ENCODE assay signal across 19 cellular contexts in the genomic region with DNA sequence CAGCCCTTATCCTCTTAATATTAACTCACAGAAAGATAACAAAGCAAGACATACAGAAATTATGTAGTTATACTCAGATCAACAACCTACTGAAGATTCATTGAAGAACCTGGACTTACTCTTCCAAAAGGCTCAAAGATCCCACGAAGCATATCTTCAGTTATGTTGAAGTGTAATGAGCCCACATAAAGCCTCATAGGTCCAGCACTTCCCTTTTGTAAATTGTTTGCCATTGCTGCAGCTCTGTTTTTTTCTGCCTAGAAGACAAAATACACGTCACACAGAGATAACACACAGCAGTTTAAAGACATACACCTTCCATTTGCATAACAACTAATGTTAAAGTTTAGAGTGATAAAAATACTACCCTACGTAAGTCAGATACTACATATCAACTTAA. TPM values are rescaled to one million over a fixed set of nuclear protein-coding genes. Genes with fewer than 3 reads are reported as not detected.
DNase-seq lines count a peak whose midpoint lies in the region; ATAC-seq and TF ChIP-seq lines count a peak whose summit lies in the region.
"Had no signal": no experiment of that assay in that cellular context is flagged by ENCODE, and none has a peak within 500 bp of the region (broad histone marks: within the 10 kb centered on the region; RNA-seq: fewer than 3 reads in every experiment).

No MANE protein-coding gene starts in this region.

- H3K4me3 Mint-ChIP-seq in stimulated activated naive CD8-positive, alpha-beta T cell treated with anti-CD3 and anti-CD28 coated beads, Interleukin-15, Interleukin-2, amounts not matched to agents 100 ng/mL and 50 ng/mL, for 24 hours, result no peak overlapping the region
- H3K4me3 Mint-ChIP-seq in activated T-helper 1 cell treated with anti-CD3 and anti-CD28 coated beads, Interleukin-12 subunit alpha, Interleukin-12 subunit beta, Interleukin-2, Interleukin-4 antibody, amounts not matched to agents 30 ng/mL and 10 ng/mL and 1 ng/mL, durations not matched to agents 14 hours and 24 hours and 36 hours, result no peak overlapping the region
- H3K4me3 Mint-ChIP-seq in memory B cell (no peak overlapping the region), type B pancreatic cell (no peak overlapping the region)
- H3K4me3 Mint-ChIP-seq in CD4-positive, alpha-beta T cell, result no peak overlapping the region
- H3K4me3 Mint-ChIP-seq: brain, neural progenitor cell had no signal

- H3K27ac Mint-ChIP-seq in stimulated activated naive CD8-positive, alpha-beta T cell treated with anti-CD3 and anti-CD28 coated beads, Interleukin-15, Interleukin-2, amounts not matched to agents 100 ng/mL and 50 ng/mL, for 24 hours, result peak overlapping the region; percentile 45
- H3K27ac Mint-ChIP-seq in activated T-helper 1 cell treated with anti-CD3 and anti-CD28 coated beads, Interleukin-12 subunit alpha, Interleukin-12 subunit beta, Interleukin-2, Interleukin-4 antibody, amounts not matched to agents 30 ng/mL and 10 ng/mL and 1 ng/mL, durations not matched to agents 14 hours and 24 hours and 36 hours, result peak overlapping the region; percentile 1
- H3K27ac Mint-ChIP-seq in memory B cell (peak overlapping the region; percentile 69), type B pancreatic cell (peak overlapping the region; percentile 46)
- H3K27ac Mint-ChIP-seq in CD4-positive, alpha-beta T cell, result no peak overlapping the region
- H3K27ac Mint-ChIP-seq: neural progenitor cell had no signal

- H3K4me1 Mint-ChIP-seq in stimulated activated naive CD8-positive, alpha-beta T cell treated with anti-CD3 and anti-CD28 coated beads, Interleukin-15, Interleukin-2, amounts not matched to agents 100 ng/mL and 50 ng/mL, for 24 hours (ENCODE audit: low read depth), result peaks cover 54% of the 10 kb centered on the region
- H3K4me1 Mint-ChIP-seq in activated T-helper 1 cell treated with anti-CD3 and anti-CD28 coated beads, Interleukin-12 subunit alpha, Interleukin-12 subunit beta, Interleukin-2, Interleukin-4 antibody, amounts not matched to agents 30 ng/mL and 10 ng/mL and 1 ng/mL, durations not matched to agents 14 hours and 24 hours and 36 hours (ENCODE audit: low read depth), result peaks cover 13% of the 10 kb centered on the region
- peaks cover 10% of the 10 kb centered on the region for H3K4me1 Mint-ChIP-seq in memory B cell
- no peaks in the 10 kb centered on the region for H3K4me1 Mint-ChIP-seq in type B pancreatic cell (ENCODE audit: unreplicated experiment)
- H3K4me1 Mint-ChIP-seq in CD4-positive, alpha-beta T cell (ENCODE audit: low read depth), result peaks cover 48% of the 10 kb centered on the region
- H3K4me1 Mint-ChIP-seq: neural progenitor cell had no signal

- no peaks in the 10 kb centered on the region for H3K9me3 ChIP-seq in CD4-positive, alpha-beta T cell (ENCODE audit: control insufficient read depth, low read length)
- H3K9me3 ChIP-seq: thoracic aorta had no signal

- H3K27ac ChIP-seq in CD4-positive, alpha-beta T cell (ENCODE audit: low read depth, low read length), result no peak overlapping the region
- H3K27ac ChIP-seq: C4-2B, neural progenitor cell, thoracic aorta, VCaP had no signal

- no peak for ATAC-seq in stimulated activated naive CD8-positive, alpha-beta T cell treated with anti-CD3 and anti-CD28 coated beads, Interleukin-15, Interleukin-2, amounts not matched to agents 100 U/mL and 50 U/mL, for 24 hours
- ATAC-seq in memory B cell (ENCODE audit: low read depth), result no peak
- no peak for ATAC-seq in CD4-positive, alpha-beta T cell (ENCODE audit: poor library complexity)

- no peaks in the 10 kb centered on the region for H3K27me3 Mint-ChIP-seq in stimulated activated naive CD8-positive, alpha-beta T cell treated with anti-CD3 and anti-CD28 coated beads, Interleukin-15, Interleukin-2, amounts not matched to agents 100 ng/mL and 50 ng/mL, for 24 hours
- H3K27me3 Mint-ChIP-seq in activated T-helper 1 cell treated with anti-CD3 and anti-CD28 coated beads, Interleukin-12 subunit alpha, Interleukin-12 subunit beta, Interleukin-2, Interleukin-4 antibody, amounts not matched to agents 30 ng/mL and 10 ng/mL and 1 ng/mL, durations not matched to agents 14 hours and 24 hours and 36 hours (ENCODE audit: insufficient read depth), result no peaks in the 10 kb centered on the region
- no peaks in the 10 kb centered on the region for H3K27me3 Mint-ChIP-seq in memory B cell
- no peaks in the 10 kb centered on the region for H3K27me3 Mint-ChIP-seq in type B pancreatic cell
- no peaks in the 10 kb centered on the region for H3K27me3 Mint-ChIP-seq in CD4-positive, alpha-beta T cell

- CTCF ChIA-PET in CD4-positive, alpha-beta T cell (lab: Charles Lee), result no interaction called here

- POLR2A ChIA-PET in CD4-positive, alpha-beta T cell (lab: Charles Lee), result interaction anchor here (0.6 to 5.3 kb wide), 4 partner anchors 14 to 22 kb away, joined by 3 to 32 read pairs (median 4); partner anchors contain the start of gene RBM39

- intact Hi-C loops in activated T-helper 1 cell treated with anti-CD3 and anti-CD28 coated beads, Interleukin-12 subunit alpha, Interleukin-12 subunit beta, Interleukin-2, Interleukin-4 antibody, amounts not matched to agents 30 ng/mL and 10 ng/mL and 1 ng/mL, durations not matched to agents 14 hours and 24 hours and 36 hours (cut with micrococcal nuclease), result loop anchor here (2.0 kb wide), 1 partner anchor 13 kb away; no protein-coding TSS in a partner anchor
- intact Hi-C loops in head of caudate nucleus (cut with DNase I), result no loop called here
- intact Hi-C loops in CD4-positive, alpha-beta T cell (cut with DNase I, micrococcal nuclease), result loop anchor here (5.0 to 10.0 kb wide), 3 partner anchors 53 to 1173 kb away; partner anchors contain the start of gene PHF20 (in 1 of the 2)

- H3K36me3 Mint-ChIP-seq in stimulated activated naive CD8-positive, alpha-beta T cell treated with anti-CD3 and anti-CD28 coated beads, Interleukin-15, Interleukin-2, amounts not matched to agents 100 ng/mL and 50 ng/mL, for 24 hours (ENCODE audit: low read depth), result peaks cover 83% of the 10 kb centered on the region
- peaks cover 46% of the 10 kb centered on the region for H3K36me3 Mint-ChIP-seq in activated T-helper 1 cell treated with anti-CD3 and anti-CD28 coated beads, Interleukin-12 subunit alpha, Interleukin-12 subunit beta, Interleukin-2, Interleukin-4 antibody, amounts not matched to agents 30 ng/mL and 10 ng/mL and 1 ng/mL, durations not matched to agents 14 hours and 24 hours and 36 hours (ENCODE audit: low read depth)
- H3K36me3 Mint-ChIP-seq in memory B cell (peaks cover 33% of the 10 kb centered on the region), type B pancreatic cell (peaks cover 38% of the 10 kb centered on the region)
- H3K36me3 Mint-ChIP-seq in CD4-positive, alpha-beta T cell (ENCODE audit: low read depth), result peaks cover 99% of the 10 kb centered on the region

- DNase-seq in stimulated activated naive CD8-positive, alpha-beta T cell treated with anti-CD3 and anti-CD28 coated beads, Interleukin-15, Interleukin-2, amounts not matched to agents 100 U/mL and 50 U/mL, for 24 hours, result no peak
- DNase-seq in activated T-helper 1 cell treated with anti-CD3 and anti-CD28 coated beads, Interleukin-12 subunit alpha, Interleukin-12 subunit beta, Interleukin-2, Interleukin-4 antibody, amounts not matched to agents 30 ng/mL and 10 ng/mL and 1 ng/mL, durations not matched to agents 14 hours and 24 hours and 36 hours (ENCODE audit: low spot score), result no peak
- DNase-seq in memory B cell (ENCODE audit: low spot score in 2 of 2), result no peak
- no peak for DNase-seq in type B pancreatic cell (ENCODE audit: extremely low spot score, unreplicated experiment)
- no peak for DNase-seq in NCI-H187 treated with DMSO at 0.1 percent for 48 hours (lab: John Stamatoyannopoulos, UW)
- DNase-seq in head of caudate nucleus, result no peak
- no peak for DNase-seq in CD4-positive, alpha-beta T cell
- DNase-seq: DMS 273 treated with DMSO at 0.1 percent for 48 hours, glutamatergic neuron, KG1, left cardiac atrium, NCI-H1436 treated with DMSO at 0.1 percent for 48 hours, NCI-H69 had no signal

- TF ChIP-seq CTCF in type B pancreatic cell (conservative IDR thresholded peaks at IDR 0.05), result no peak
- no peak for TF ChIP-seq CTCF in CD4-positive, alpha-beta T cell (IDR thresholded peaks at IDR 0.05)

- no peaks in the 10 kb centered on the region for H3K27me3 ChIP-seq in CD4-positive, alpha-beta T cell (ENCODE audit: control insufficient read depth, insufficient read depth, low read length)
- H3K27me3 ChIP-seq: neural progenitor cell had no signal

- H3K9me3 Mint-ChIP-seq in stimulated activated naive CD8-positive, alpha-beta T cell treated with anti-CD3 and anti-CD28 coated beads, Interleukin-15, Interleukin-2, amounts not matched to agents 100 ng/mL and 50 ng/mL, for 24 hours, result no peaks in the 10 kb centered on the region
- H3K9me3 Mint-ChIP-seq in activated T-helper 1 cell treated with anti-CD3 and anti-CD28 coated beads, Interleukin-12 subunit alpha, Interleukin-12 subunit beta, Interleukin-2, Interleukin-4 antibody, amounts not matched to agents 30 ng/mL and 10 ng/mL and 1 ng/mL, durations not matched to agents 14 hours and 24 hours and 36 hours, result no peaks in the 10 kb centered on the region
- H3K9me3 Mint-ChIP-seq in memory B cell, result no peaks in the 10 kb centered on the region
- no peaks in the 10 kb centered on the region for H3K9me3 Mint-ChIP-seq in type B pancreatic cell
- H3K9me3 Mint-ChIP-seq in CD4-positive, alpha-beta T cell, result no peaks in the 10 kb centered on the region
- H3K9me3 Mint-ChIP-seq: brain, neural progenitor cell had no signal

RNA-seq across cellular contexts. Expression of gene RBM39, which starts 20.4 kb away (rescaled TPM):
- total RNA-seq in activated T-helper 1 cell treated with anti-CD3 and anti-CD28 coated beads, Interleukin-12 subunit alpha, Interleukin-12 subunit beta, Interleukin-2, Interleukin-4 antibody, amounts not matched to agents 30 ng/mL and 10 ng/mL and 1 ng/mL, durations not matched to agents 14 hours and 24 hours and 36 hours, result 349 and 357 TPM in 2 replicates
- 361 and 398 TPM in 2 replicates for total RNA-seq in type B pancreatic cell (ENCODE audit: low replicate concordance)
- 1,000 to 10,000 TPM; 1,057 to 1,091 TPM for total RNA-seq in CD4-positive, alpha-beta T cell

RNA-seq across cellular contexts. Expression of gene ROMO1, which starts 22.4 kb away (rescaled TPM):
- total RNA-seq in activated T-helper 1 cell treated with anti-CD3 and anti-CD28 coated beads, Interleukin-12 subunit alpha, Interleukin-12 subunit beta, Interleukin-2, Interleukin-4 antibody, amounts not matched to agents 30 ng/mL and 10 ng/mL and 1 ng/mL, durations not matched to agents 14 hours and 24 hours and 36 hours, result 80.3 and 95.6 TPM in 2 replicates
- total RNA-seq in type B pancreatic cell (ENCODE audit: low replicate concordance), result 131 and 160 TPM in 2 replicates
- 10 to 100 TPM; 32.9 to 35.8 TPM for total RNA-seq in CD4-positive, alpha-beta T cell

RNA-seq across cellular contexts. Expression of gene NFS1, which starts 22.5 kb away (rescaled TPM):
- 35.7 and 36.2 TPM in 2 replicates for total RNA-seq in activated T-helper 1 cell treated with anti-CD3 and anti-CD28 coated beads, Interleukin-12 subunit alpha, Interleukin-12 subunit beta, Interleukin-2, Interleukin-4 antibody, amounts not matched to agents 30 ng/mL and 10 ng/mL and 1 ng/mL, durations not matched to agents 14 hours and 24 hours and 36 hours
- 26.7 and 29.9 TPM in 2 replicates for total RNA-seq in type B pancreatic cell (ENCODE audit: low replicate concordance)
- total RNA-seq in CD4-positive, alpha-beta T cell, result 10 to 100 TPM; 10.6 to 11.5 TPM

RNA-seq across cellular contexts. Expression of gene PHF20, which starts 50.2 kb away (rescaled TPM):
- 50.5 and 61.9 TPM in 2 replicates for total RNA-seq in activated T-helper 1 cell treated with anti-CD3 and anti-CD28 coated beads, Interleukin-12 subunit alpha, Interleukin-12 subunit beta, Interleukin-2, Interleukin-4 antibody, amounts not matched to agents 30 ng/mL and 10 ng/mL and 1 ng/mL, durations not matched to agents 14 hours and 24 hours and 36 hours
- total RNA-seq in type B pancreatic cell (ENCODE audit: low replicate concordance), result 33.4 and 37.6 TPM in 2 replicates
- 100 to 1,000 TPM; 119 to 126 TPM for total RNA-seq in CD4-positive, alpha-beta T cell

RNA-seq across cellular contexts. Expression of gene CPNE1, which starts 56.9 kb away (rescaled TPM):
- total RNA-seq in activated T-helper 1 cell treated with anti-CD3 and anti-CD28 coated beads, Interleukin-12 subunit alpha, Interleukin-12 subunit beta, Interleukin-2, Interleukin-4 antibody, amounts not matched to agents 30 ng/mL and 10 ng/mL and 1 ng/mL, durations not matched to agents 14 hours and 24 hours and 36 hours, result 304 and 308 TPM in 2 replicates
- 115 and 192 TPM in 2 replicates for total RNA-seq in type B pancreatic cell (ENCODE audit: low replicate concordance)
- total RNA-seq in CD4-positive, alpha-beta T cell, result 100 to 1,000 TPM; 146 to 153 TPM
